Comparison of ENCODE assay signal across 8 cellular contexts in the genomic region with DNA sequence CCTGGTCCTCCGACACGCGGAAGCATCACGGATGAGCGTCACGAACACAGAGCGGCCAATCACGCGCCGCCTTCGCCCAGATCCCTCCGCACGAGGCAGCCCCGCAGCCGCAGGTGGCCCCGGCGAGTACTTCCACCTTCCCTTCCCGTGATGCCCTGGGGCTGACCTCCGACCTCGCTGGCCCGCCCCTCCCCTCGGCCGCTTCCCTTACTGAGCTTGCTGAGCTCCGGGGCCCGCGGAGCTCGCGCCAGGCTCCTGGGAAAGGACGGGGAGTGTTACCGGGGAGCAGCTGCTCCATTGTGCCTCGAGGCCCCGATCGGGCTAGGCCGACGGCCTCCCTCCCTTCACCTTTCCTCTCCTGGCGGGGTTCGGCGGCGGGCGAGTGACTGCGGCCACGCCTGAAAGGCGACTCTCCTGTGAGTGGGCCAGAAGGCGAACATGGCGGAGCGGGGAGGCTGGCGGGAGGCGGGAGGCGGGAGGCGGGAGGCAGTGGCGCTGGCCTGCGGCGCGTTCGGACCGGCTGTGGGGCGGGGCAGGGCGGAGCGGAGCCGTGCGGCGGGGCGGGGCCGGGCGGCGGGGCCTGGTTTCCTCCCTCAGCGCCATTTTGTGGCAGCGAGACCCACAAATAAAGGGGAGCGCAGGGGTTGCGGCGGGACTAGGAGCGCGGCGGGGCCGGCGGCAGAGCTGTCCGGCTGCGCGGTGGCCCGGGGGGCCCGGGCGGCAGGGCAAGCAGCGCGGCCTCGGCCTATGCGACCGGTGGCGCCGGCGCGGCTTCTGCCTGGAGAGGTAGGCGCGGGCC. TPM values are rescaled to one million over a fixed set of nuclear protein-coding genes. Genes with fewer than 3 reads are reported as not detected.
A peak's percentile ranks its signal among the peaks of the same experiment; 100 is the strongest.
DNase-seq lines count a peak whose midpoint lies in the region; ATAC-seq and TF ChIP-seq lines count a peak whose summit lies in the region.

Gene WTAP, plus strand, starts transcription at position 589 of the 799 bp plus-strand sequence. CDS start 8,760 bp downstream, outside the sequence.

- H3K36me3 ChIP-seq in PC-3 (ENCODE audit: low read depth, low read length) (peaks cover 15% of the 10 kb centered on the region; the same call in 1 of the 2 replicates), mucosa of rectum (ENCODE audit: control insufficient read depth in 2 of 2, insufficient read depth in 2 of 2, low read length in 2 of 2) (peaks cover 0 to 8% of the 10 kb centered on the region in 2 donors)

- H3F3A ChIP-seq in PC-3 (ENCODE audit: low read length, unreplicated experiment) = no peaks in the 10 kb centered on the region

- H3K4me3 ChIP-seq in PC-3 (ENCODE audit: low read length) = peak within 1 kb of the TSS; percentile 99
- H3K4me3 ChIP-seq in mucosa of rectum (ENCODE audit: low read length in 2 of 2) = peak within 1 kb of the TSS; percentile 96 to 97

- POLR2A ChIA-PET in PC-3 (lab: Charles Lee; ENCODE audit: unreplicated experiment) = interaction anchor here (0.5 to 0.9 kb wide), 11 partner anchors 18 to 1319 kb away, joined by 3 to 11 read pairs (median 5); partner anchors contain the start of gene TCP1

- peaks cover 43% of the 10 kb centered on the region for H4K20me1 ChIP-seq in PC-3 (ENCODE audit: low read length)

- intact Hi-C loops in PC-3 (cut with micrococcal nuclease) = loop anchor here (1.0 to 2.0 kb wide), 3 partner anchors 32 to 62 kb away; partner anchors contain the start of gene TCP1

- no peaks in the 10 kb centered on the region for H3K9me2 ChIP-seq in PC-3 (replicated peaks; ENCODE audit: low read length)

- TF ChIP-seq EP300 in Ishikawa (IDR thresholded peaks at IDR 0.05; ENCODE audit: borderline replicate concordance) = peak; percentile 21; the same call in 1 of the 2 replicates

- TF ChIP-seq CTCF in PC-3 (conservative IDR thresholded peaks at IDR 0.05; ENCODE audit: low read depth, low read length) = no peak

- H3K9me3 ChIP-seq in PC-3 (ENCODE audit: low read length) = no peaks in the 10 kb centered on the region
- no peaks in the 10 kb centered on the region for H3K9me3 ChIP-seq in mucosa of rectum (ENCODE audit: control insufficient read depth in 2 of 2, low read length in 2 of 2)

- no peaks in the 10 kb centered on the region for H3K27me3 ChIP-seq in PC-3 (ENCODE audit: low read length)
- H3K27me3 ChIP-seq in mucosa of rectum (ENCODE audit: control insufficient read depth in 2 of 2, insufficient read depth in 2 of 2, low read length in 2 of 2) = no peaks in the 10 kb centered on the region

- peak within 1 kb of the TSS; percentile 88 for H2AFZ ChIP-seq in PC-3 (ENCODE audit: low read length)

- peaks cover 16% of the 10 kb centered on the region for H3K4me1 ChIP-seq in PC-3 (ENCODE audit: insufficient read depth, low read length)
- H3K4me1 ChIP-seq in mucosa of rectum (ENCODE audit: control insufficient read depth in 2 of 2, insufficient read depth in 2 of 2, low read length in 2 of 2) = peaks cover 18 to 24% of the 10 kb centered on the region in 2 donors

- no peak for TF ChIP-seq RAD21 in Ishikawa (IDR thresholded peaks at IDR 0.05; ENCODE audit: low read depth)

- H3K4me2 ChIP-seq in PC-3 (ENCODE audit: low read length) = peak within 1 kb of the TSS; percentile 89

- peaks cover 95% of the 10 kb centered on the region for H3K79me2 ChIP-seq in PC-3 (ENCODE audit: low read length)

- H3K27ac ChIP-seq in PC-3 (ENCODE audit: low read length) = peak within 1 kb of the TSS; percentile 96
- H3K27ac ChIP-seq in mucosa of rectum (ENCODE audit: low read depth in 2 of 2, low read length in 2 of 2) = peak within 1 kb of the TSS; percentile 100

- H3K9ac ChIP-seq in PC-3 (ENCODE audit: low read length) = peak within 1 kb of the TSS; percentile 97
- H3K9ac ChIP-seq in mucosa of rectum (ENCODE audit: low read depth in 1 of 2, low read length in 2 of 2) = peak within 1 kb of the TSS; percentile 98 to 99

- peak; percentile 71 for ATAC-seq in GM21619 (IDR thresholded peaks at IDR 0.05; ENCODE audit: unreplicated experiment)
- ATAC-seq in PC-3 = peak; percentile 81

- peak; percentile 94 for TF ChIP-seq POLR2A in erythroblast (IDR thresholded peaks at IDR 0.05; ENCODE audit: low read length)

- CTCF ChIA-PET in PC-3 (lab: Charles Lee) = interaction anchor here (0.6 kb wide), 1 partner anchor 1304 kb away, joined by 3 read pairs; no protein-coding TSS in a partner anchor

- BruUV-seq in PC-3 (replicated peaks; lab: Mats Ljungman, UMichigan) = no TSS peak

- peak; percentile 93 for DNase-seq in DMS153 treated with DMSO at 0.1 percent for 48 hours (lab: John Stamatoyannopoulos, UW; ENCODE audit: unreplicated experiment)
- DNase-seq in PC-3 = peak; percentile 87
- DNase-seq in activated T-cell treated with anti-CD3 and anti-CD28 coated beads for 48 hours (ENCODE audit: low read depth) = peak; percentile 94
- peak; percentile 98 for DNase-seq in erythroblast (lab: John Stamatoyannopoulos, UW)
- DNase-seq in stimulated activated CD8-positive, alpha-beta memory T cell treated with anti-CD3 and anti-CD28 coated beads, Interleukin-4, amount 100 ng/mL, for 4 hours (ENCODE audit: low read depth in 2 of 2, low spot score in 1 of 2) = peak; percentile 92 to 96

TF ChIP-seq in Ishikawa, 13 proteins besides CTCF, POLR2A, EP300 and RAD21:
- TF ChIP-seq TCF12 (IDR thresholded peaks at IDR 0.05; ENCODE audit: low read depth) = peak; percentile 80; the same call in 1 of the 2 replicates
- no peak for TF ChIP-seq CEBPB (IDR thresholded peaks at IDR 0.05)
- TF ChIP-seq TAF1 (IDR thresholded peaks at IDR 0.05; ENCODE audit: low read depth) = peak; percentile 98
- peak; percentile 33 for TF ChIP-seq TEAD4 (IDR thresholded peaks at IDR 0.05)
- peak; percentile 85 for TF ChIP-seq YY1 (IDR thresholded peaks at IDR 0.05; ENCODE audit: low read depth)
- peak; percentile 27 for TF ChIP-seq NFIC (IDR thresholded peaks at IDR 0.05)
- TF ChIP-seq REST (IDR thresholded peaks at IDR 0.05; ENCODE audit: low read depth) = no peak
- no peak for TF ChIP-seq ZBTB7A (IDR thresholded peaks at IDR 0.05; ENCODE audit: low read depth)
- peak; percentile 73 for TF ChIP-seq CREB1 (IDR thresholded peaks at IDR 0.05; ENCODE audit: low read depth)
- peak; percentile 98 for TF ChIP-seq MAX (IDR thresholded peaks at IDR 0.05)
- TF ChIP-seq, protein P1, sequence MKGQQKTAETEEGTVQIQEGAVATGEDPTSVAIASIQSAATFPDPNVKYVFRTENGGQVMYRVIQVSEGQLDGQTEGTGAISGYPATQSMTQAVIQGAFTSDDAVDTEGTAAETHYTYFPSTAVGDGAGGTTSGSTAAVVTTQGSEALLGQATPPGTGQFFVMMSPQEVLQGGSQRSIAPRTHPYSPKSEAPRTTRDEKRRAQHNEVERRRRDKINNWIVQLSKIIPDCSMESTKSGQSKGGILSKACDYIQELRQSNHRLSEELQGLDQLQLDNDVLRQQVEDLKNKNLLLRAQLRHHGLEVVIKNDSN (IDR thresholded peaks at IDR 0.05) = peak; percentile 78
- 0 out of 2 replicates have a peak, but pooled peaks have one; percentile 14 for TF ChIP-seq EGR1 (IDR thresholded peaks at IDR 0.05)
- TF ChIP-seq FOXM1 (IDR thresholded peaks at IDR 0.05; ENCODE audit: borderline replicate concordance, low read depth) = no peak

RNA-seq across cellular contexts. Expression of gene WTAP, which starts in this region (rescaled TPM):
- 50.8 and 54.5 TPM in 2 replicates for total RNA-seq in PC-3 (2014; rRNA removed)

Comparison
In these comparisons a context has a peak if more than half of its experiments do, and no peak if none do; other contexts are left out.
1. Peak in every context shown above with its lines: DNase-seq, ATAC-seq, H3K4me3 ChIP-seq and H3K27ac ChIP-seq.